In the genomic region with DNA sequence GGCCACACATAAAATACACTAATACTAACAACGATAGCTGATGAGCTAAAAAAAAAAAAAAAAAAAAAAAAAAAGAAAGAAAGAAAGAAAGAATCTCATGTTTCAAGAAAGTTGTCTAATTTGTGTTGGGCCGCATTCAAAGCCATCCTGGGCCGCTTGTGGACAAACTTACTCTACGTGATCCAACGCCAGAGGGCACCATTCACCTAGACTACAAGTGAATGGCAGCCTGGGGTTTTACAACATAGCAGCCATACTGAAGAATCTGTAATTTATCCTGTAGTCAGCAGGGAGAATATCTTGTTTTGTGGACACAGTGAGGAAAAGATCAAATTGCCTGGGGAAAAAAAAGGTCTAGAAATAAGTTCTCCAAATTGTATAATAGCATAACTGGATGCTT, we compare ENCODE assay signal across 2 cellular contexts.
TF ChIP-seq lines count a peak whose summit lies in the region.

No MANE protein-coding gene starts in this region.

TF ChIP-seq in SK-N-SH, 30 proteins besides CTCF, POLR2A, EP300 and RAD21:
- TF ChIP-seq SMC3 (IDR thresholded peaks at IDR 0.05; ENCODE audit: low read depth, low read length), result peak; percentile 49; the same call in 1 of the 2 replicates
- no peak for TF ChIP-seq REST (IDR thresholded peaks at IDR 0.05; ENCODE audit: low read depth, low read length)
- no peak for TF ChIP-seq RCOR1 (IDR thresholded peaks at IDR 0.05; ENCODE audit: low read length)
- no peak for TF ChIP-seq FOSL2 (IDR thresholded peaks at IDR 0.05; ENCODE audit: borderline replicate concordance, low read depth)

TF ChIP-seq in K562, 482 proteins besides CTCF, POLR2A, EP300 and RAD21:
- peak; percentile 27; the same call in 1 of the 2 replicates for TF ChIP-seq SMC3 (conservative IDR thresholded peaks at IDR 0.05; ENCODE audit: insufficient read depth, low read depth, low read length)
- TF ChIP-seq, protein P1, sequence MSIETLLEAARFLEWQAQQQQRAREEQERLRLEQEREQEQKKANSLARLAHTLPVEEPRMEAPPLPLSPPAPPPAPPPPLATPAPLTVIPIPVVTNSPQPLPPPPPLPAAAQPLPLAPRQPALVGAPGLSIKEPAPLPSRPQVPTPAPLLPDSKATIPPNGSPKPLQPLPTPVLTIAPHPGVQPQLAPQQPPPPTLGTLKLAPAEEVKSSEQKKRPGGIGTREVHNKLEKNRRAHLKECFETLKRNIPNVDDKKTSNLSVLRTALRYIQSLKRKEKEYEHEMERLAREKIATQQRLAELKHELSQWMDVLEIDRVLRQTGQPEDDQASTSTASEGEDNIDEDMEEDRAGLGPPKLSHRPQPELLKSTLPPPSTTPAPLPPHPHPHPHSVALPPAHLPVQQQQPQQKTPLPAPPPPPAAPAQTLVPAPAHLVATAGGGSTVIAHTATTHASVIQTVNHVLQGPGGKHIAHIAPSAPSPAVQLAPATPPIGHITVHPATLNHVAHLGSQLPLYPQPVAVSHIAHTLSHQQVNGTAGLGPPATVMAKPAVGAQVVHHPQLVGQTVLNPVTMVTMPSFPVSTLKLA (conservative IDR thresholded peaks at IDR 0.05), result no peak
TF ChIP-seq in K562: peak in this region for 1.
